Comparison of ENCODE assay signal across 1 cellular context in genomic region chr2:69464575-69464974, GRCh38.
TF ChIP-seq lines count a peak whose summit lies in the region.

No MANE protein-coding gene starts in this region.

TF ChIP-seq in SK-N-SH treated with all-trans-retinoic acid at 6 μM for 48 hours, 23 proteins besides CTCF, POLR2A, EP300 and RAD21 (continued from another document):
- no peak for TF ChIP-seq ZNF565 (CRISPR knock-in tag; conservative IDR thresholded peaks at IDR 0.05; ENCODE audit: low read depth)
- TF ChIP-seq ZFP3 (CRISPR knock-in tag; IDR thresholded peaks at IDR 0.05), result no peak
- TF ChIP-seq, protein P1, sequence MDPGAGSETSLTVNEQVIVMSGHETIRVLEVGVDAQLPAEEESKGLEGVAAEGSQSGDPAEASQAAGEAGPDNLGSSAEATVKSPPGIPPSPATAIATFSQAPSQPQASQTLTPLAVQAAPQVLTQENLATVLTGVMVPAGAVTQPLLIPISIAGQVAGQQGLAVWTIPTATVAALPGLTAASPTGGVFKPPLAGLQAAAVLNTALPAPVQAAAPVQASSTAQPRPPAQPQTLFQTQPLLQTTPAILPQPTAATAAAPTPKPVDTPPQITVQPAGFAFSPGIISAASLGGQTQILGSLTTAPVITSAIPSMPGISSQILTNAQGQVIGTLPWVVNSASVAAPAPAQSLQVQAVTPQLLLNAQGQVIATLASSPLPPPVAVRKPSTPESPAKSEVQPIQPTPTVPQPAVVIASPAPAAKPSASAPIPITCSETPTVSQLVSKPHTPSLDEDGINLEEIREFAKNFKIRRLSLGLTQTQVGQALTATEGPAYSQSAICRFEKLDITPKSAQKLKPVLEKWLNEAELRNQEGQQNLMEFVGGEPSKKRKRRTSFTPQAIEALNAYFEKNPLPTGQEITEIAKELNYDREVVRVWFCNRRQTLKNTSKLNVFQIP (CRISPR knock-in tag; IDR thresholded peaks at IDR 0.05; ENCODE audit: borderline replicate concordance, low read depth), result no peak
- TF ChIP-seq ZC3H10 (CRISPR knock-in tag; IDR thresholded peaks at IDR 0.05), result no peak
- no peak for TF ChIP-seq ZFP30 (CRISPR knock-in tag; IDR thresholded peaks at IDR 0.05)
- TF ChIP-seq ARNTL (CRISPR knock-in tag; IDR thresholded peaks at IDR 0.05; ENCODE audit: borderline replicate concordance, low read depth), result no peak
- TF ChIP-seq BACH2 (CRISPR knock-in tag; IDR thresholded peaks at IDR 0.05; ENCODE audit: borderline replicate concordance), result no peak
- TF ChIP-seq TOX (CRISPR knock-in tag; IDR thresholded peaks at IDR 0.05; ENCODE audit: borderline replicate concordance), result no peak
- TF ChIP-seq PPARA (CRISPR knock-in tag; IDR thresholded peaks at IDR 0.05; ENCODE audit: borderline replicate concordance), result no peak
- no peak for TF ChIP-seq ZNF8 (CRISPR knock-in tag; IDR thresholded peaks at IDR 0.05)
- no peak for TF ChIP-seq ZNF70 (CRISPR knock-in tag; IDR thresholded peaks at IDR 0.05)
TF ChIP-seq in SK-N-SH treated with all-trans-retinoic acid at 6 μM for 48 hours: peak in this region for 0.
